8 cellular contexts compared by ENCODE assay signal in genomic region chr19:4083677-4084546, GRCh38. TPM values are rescaled to one million over a fixed set of nuclear protein-coding genes. Genes with fewer than 3 reads are reported as not detected.
DNase-seq lines count a peak whose midpoint lies in the region; ATAC-seq and TF ChIP-seq lines count a peak whose summit lies in the region.

No MANE protein-coding gene starts in this region.

- H3K4me3 Mint-ChIP-seq in activated T-helper 1 cell treated with anti-CD3 and anti-CD28 coated beads, Interleukin-12 subunit alpha, Interleukin-12 subunit beta, Interleukin-2, Interleukin-4 antibody, amounts not matched to agents 30 ng/mL and 10 ng/mL and 1 ng/mL, durations not matched to agents 14 hours and 24 hours and 36 hours, result peak overlapping the region; percentile 37
- no peak overlapping the region for H3K4me3 Mint-ChIP-seq in osteocyte (ENCODE audit: unreplicated experiment)

- peaks cover 14% of the 10 kb centered on the region for H3K4me1 Mint-ChIP-seq in activated T-helper 1 cell treated with anti-CD3 and anti-CD28 coated beads, Interleukin-12 subunit alpha, Interleukin-12 subunit beta, Interleukin-2, Interleukin-4 antibody, amounts not matched to agents 30 ng/mL and 10 ng/mL and 1 ng/mL, durations not matched to agents 14 hours and 24 hours and 36 hours (ENCODE audit: low read depth)
- peaks cover 9% of the 10 kb centered on the region for H3K4me1 Mint-ChIP-seq in osteocyte (ENCODE audit: unreplicated experiment)

- peak overlapping the region; percentile 80 for H3K27ac Mint-ChIP-seq in activated T-helper 1 cell treated with anti-CD3 and anti-CD28 coated beads, Interleukin-12 subunit alpha, Interleukin-12 subunit beta, Interleukin-2, Interleukin-4 antibody, amounts not matched to agents 30 ng/mL and 10 ng/mL and 1 ng/mL, durations not matched to agents 14 hours and 24 hours and 36 hours
- no peak overlapping the region for H3K27ac Mint-ChIP-seq in osteocyte (ENCODE audit: unreplicated experiment)

- TF ChIP-seq CTCF in mucosa of descending colon (IDR thresholded peaks at IDR 0.05) (no peak), osteocyte (IDR thresholded peaks at IDR 0.05) (no peak)

- peak; percentile 13 for ATAC-seq in left ventricle myocardium superior
- ATAC-seq in Right ventricle myocardium superior (ENCODE audit: poor library complexity), result no peak
- ATAC-seq in mucosa of descending colon, result peak; percentile 70
- no peak for ATAC-seq in GM18511 (IDR thresholded peaks at IDR 0.05; ENCODE audit: unreplicated experiment)
- ATAC-seq in GM21723 (IDR thresholded peaks at IDR 0.05; ENCODE audit: unreplicated experiment), result no peak
- ATAC-seq in HG03469 (IDR thresholded peaks at IDR 0.05; ENCODE audit: unreplicated experiment), result no peak

- no peaks in the 10 kb centered on the region for H3K9me3 ChIP-seq in mucosa of descending colon

- no peaks in the 10 kb centered on the region for H3K36me3 Mint-ChIP-seq in activated T-helper 1 cell treated with anti-CD3 and anti-CD28 coated beads, Interleukin-12 subunit alpha, Interleukin-12 subunit beta, Interleukin-2, Interleukin-4 antibody, amounts not matched to agents 30 ng/mL and 10 ng/mL and 1 ng/mL, durations not matched to agents 14 hours and 24 hours and 36 hours (ENCODE audit: low read depth)
- H3K36me3 Mint-ChIP-seq in osteocyte (ENCODE audit: unreplicated experiment), result no peaks in the 10 kb centered on the region

- no peaks in the 10 kb centered on the region for H3K27me3 Mint-ChIP-seq in activated T-helper 1 cell treated with anti-CD3 and anti-CD28 coated beads, Interleukin-12 subunit alpha, Interleukin-12 subunit beta, Interleukin-2, Interleukin-4 antibody, amounts not matched to agents 30 ng/mL and 10 ng/mL and 1 ng/mL, durations not matched to agents 14 hours and 24 hours and 36 hours (ENCODE audit: insufficient read depth)
- H3K27me3 Mint-ChIP-seq in osteocyte (ENCODE audit: unreplicated experiment), result no peaks in the 10 kb centered on the region

- peaks cover 36% of the 10 kb centered on the region for H3K4me1 ChIP-seq in mucosa of descending colon (ENCODE audit: low read depth)

- intact Hi-C loops in left ventricle myocardium superior (cut with micrococcal nuclease) (no loop called here), Right ventricle myocardium superior (cut with DNase I) (no loop called here), mucosa of descending colon (cut with DNase I, micrococcal nuclease) (no loop called here)
- intact Hi-C loops in activated T-helper 1 cell treated with anti-CD3 and anti-CD28 coated beads, Interleukin-12 subunit alpha, Interleukin-12 subunit beta, Interleukin-2, Interleukin-4 antibody, amounts not matched to agents 30 ng/mL and 10 ng/mL and 1 ng/mL, durations not matched to agents 14 hours and 24 hours and 36 hours (cut with micrococcal nuclease), result no loop called here

- no peaks in the 10 kb centered on the region for H3K36me3 ChIP-seq in mucosa of descending colon (ENCODE audit: low read depth)

- H3K9me3 Mint-ChIP-seq in activated T-helper 1 cell treated with anti-CD3 and anti-CD28 coated beads, Interleukin-12 subunit alpha, Interleukin-12 subunit beta, Interleukin-2, Interleukin-4 antibody, amounts not matched to agents 30 ng/mL and 10 ng/mL and 1 ng/mL, durations not matched to agents 14 hours and 24 hours and 36 hours, result no peaks in the 10 kb centered on the region
- H3K9me3 Mint-ChIP-seq in osteocyte (ENCODE audit: unreplicated experiment), result no peaks in the 10 kb centered on the region

- DNase-seq in left ventricle myocardium superior (no peak), Right ventricle myocardium superior (no peak), mucosa of descending colon (peak; percentile 74 to 87 (median 80)), osteocyte (ENCODE audit: extremely low spot score, unreplicated experiment) (no peak)
- DNase-seq in activated T-helper 1 cell treated with anti-CD3 and anti-CD28 coated beads, Interleukin-12 subunit alpha, Interleukin-12 subunit beta, Interleukin-2, Interleukin-4 antibody, amounts not matched to agents 30 ng/mL and 10 ng/mL and 1 ng/mL, durations not matched to agents 14 hours and 24 hours and 36 hours (ENCODE audit: low spot score), result peak; percentile 37

- no peak overlapping the region for H3K4me3 ChIP-seq in mucosa of descending colon

RNA-seq across cellular contexts. Expression of gene ZBTB7A, which starts 17.2 kb away (rescaled TPM):
- 35.2 TPM for total RNA-seq in left ventricle myocardium superior
- total RNA-seq in Right ventricle myocardium superior, result 31.4 TPM
- total RNA-seq in activated T-helper 1 cell treated with anti-CD3 and anti-CD28 coated beads, Interleukin-12 subunit alpha, Interleukin-12 subunit beta, Interleukin-2, Interleukin-4 antibody, amounts not matched to agents 30 ng/mL and 10 ng/mL and 1 ng/mL, durations not matched to agents 14 hours and 24 hours and 36 hours, result 37.1 and 41.3 TPM in 2 replicates
- total RNA-seq in mucosa of descending colon, result 100 to 1,000 TPM; 104 to 115 (median 112) TPM
- 29.4 and 30.0 TPM in 2 replicates for total RNA-seq in osteocyte

RNA-seq across cellular contexts. Expression of gene MAP2K2, which starts 40.0 kb away (rescaled TPM):
- total RNA-seq in left ventricle myocardium superior (148 TPM), Right ventricle myocardium superior (136 TPM), mucosa of descending colon (100 to 1,000 TPM; 173 to 221 (median 192) TPM), osteocyte (174 and 182 TPM in 2 replicates)
- total RNA-seq in activated T-helper 1 cell treated with anti-CD3 and anti-CD28 coated beads, Interleukin-12 subunit alpha, Interleukin-12 subunit beta, Interleukin-2, Interleukin-4 antibody, amounts not matched to agents 30 ng/mL and 10 ng/mL and 1 ng/mL, durations not matched to agents 14 hours and 24 hours and 36 hours, result 131 and 135 TPM in 2 replicates

Comparison
In these comparisons a context has a peak if more than half of its experiments do, and no peak if none do; other contexts are left out.
1. ATAC-seq: peak in left ventricle myocardium superior (single experiment) and mucosa of descending colon (single experiment); none in Right ventricle myocardium superior (single experiment), GM18511 (single experiment), GM21723 (single experiment) and HG03469 (single experiment).
2. DNase-seq: peak in activated T-helper 1 cell treated with anti-CD3 and anti-CD28 coated beads, Interleukin-12 subunit alpha, Interleukin-12 subunit beta, Interleukin-2, Interleukin-4 antibody, amounts not matched to agents 30 ng/mL and 10 ng/mL and 1 ng/mL, durations not matched to agents 14 hours and 24 hours and 36 hours (single experiment) and mucosa of descending colon (3 of 3); none in left ventricle myocardium superior (single experiment), Right ventricle myocardium superior (single experiment) and osteocyte (single experiment).